ENCODE assay signal across 8 cellular contexts in the genomic region with DNA sequence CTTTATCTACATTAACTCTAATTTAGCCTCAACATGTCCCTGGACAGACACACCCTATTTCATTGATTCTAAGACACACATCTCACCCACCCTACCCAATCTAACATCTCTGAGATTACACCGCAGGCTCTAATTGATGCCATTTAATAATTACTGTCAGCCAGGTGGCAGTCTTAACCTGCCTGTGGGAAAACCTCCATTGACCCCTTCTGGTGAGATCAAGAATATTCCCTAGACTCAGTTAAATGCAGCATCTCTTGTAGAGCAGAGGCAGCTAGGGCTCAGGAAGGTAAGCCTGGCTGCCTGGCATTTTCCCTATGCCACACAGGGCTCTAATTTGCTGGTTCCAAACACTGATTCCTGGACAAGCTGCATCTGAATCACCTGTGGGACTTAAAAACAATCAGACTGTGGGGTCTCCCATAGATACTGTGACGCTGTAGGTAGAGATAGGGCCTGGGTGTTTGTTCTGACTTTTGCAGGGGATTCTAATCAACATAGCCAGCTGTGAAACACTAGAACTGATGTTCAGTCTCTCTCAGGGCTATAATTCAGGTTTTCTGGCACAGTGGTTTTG. TPM values are rescaled to one million over a fixed set of nuclear protein-coding genes. Genes with fewer than 3 reads are reported as not detected.
DNase-seq lines count a peak whose midpoint lies in the region; ATAC-seq lines count a peak whose summit lies in the region.

No MANE protein-coding gene starts in this region.

- H3K27me3 Mint-ChIP-seq in activated naive CD4-positive, alpha-beta T cell treated with anti-CD3 and anti-CD28 coated beads for 36 hours (ENCODE audit: low read depth), result no peaks in the 10 kb centered on the region
- H3K27me3 Mint-ChIP-seq in activated T-helper 17 cell treated with anti-CD3 and anti-CD28 coated beads, Interleukin-2, amount 50 U/mL, for 72 hours, result no peaks in the 10 kb centered on the region
- peaks cover 15% of the 10 kb centered on the region for H3K27me3 Mint-ChIP-seq in activated T-helper 2 cell treated with anti-CD3 and anti-CD28 coated beads, Interferon-gamma antibody, Interleukin-2, Interleukin-4, amounts not matched to agents 10 μg/mL and 5 μg/mL and 100 μg/mL, durations not matched to agents 14 hours and 24 hours and 36 hours (ENCODE audit: low read depth)

- H3K4me1 Mint-ChIP-seq in activated naive CD4-positive, alpha-beta T cell treated with anti-CD3 and anti-CD28 coated beads for 36 hours (ENCODE audit: low read depth), result peaks cover 4% of the 10 kb centered on the region
- no peaks in the 10 kb centered on the region for H3K4me1 Mint-ChIP-seq in activated T-helper 17 cell treated with anti-CD3 and anti-CD28 coated beads, Interleukin-2, amount 50 U/mL, for 72 hours
- H3K4me1 Mint-ChIP-seq in activated T-helper 2 cell treated with anti-CD3 and anti-CD28 coated beads, Interferon-gamma antibody, Interleukin-2, Interleukin-4, amounts not matched to agents 10 μg/mL and 5 μg/mL and 100 μg/mL, durations not matched to agents 14 hours and 24 hours and 36 hours (ENCODE audit: low read depth), result peaks cover 2% of the 10 kb centered on the region

- ATAC-seq in activated T-helper 17 cell treated with anti-CD3 and anti-CD28 coated beads, Interleukin-2, amount 50 U/mL, for 72 hours (replicated peaks), result peak; percentile 31
- ATAC-seq in HG02678 (IDR thresholded peaks at IDR 0.05; ENCODE audit: unreplicated experiment), result no peak

- no peaks in the 10 kb centered on the region for H3K9me3 Mint-ChIP-seq in activated naive CD4-positive, alpha-beta T cell treated with anti-CD3 and anti-CD28 coated beads for 36 hours
- H3K9me3 Mint-ChIP-seq in activated T-helper 17 cell treated with anti-CD3 and anti-CD28 coated beads, Interleukin-2, amount 50 U/mL, for 72 hours, result no peaks in the 10 kb centered on the region
- no peaks in the 10 kb centered on the region for H3K9me3 Mint-ChIP-seq in activated T-helper 2 cell treated with anti-CD3 and anti-CD28 coated beads, Interferon-gamma antibody, Interleukin-2, Interleukin-4, amounts not matched to agents 10 μg/mL and 5 μg/mL and 100 μg/mL, durations not matched to agents 14 hours and 24 hours and 36 hours

- H3K27ac Mint-ChIP-seq in activated naive CD4-positive, alpha-beta T cell treated with anti-CD3 and anti-CD28 coated beads for 36 hours, result no peak overlapping the region
- peak overlapping the region; percentile 4 for H3K27ac Mint-ChIP-seq in activated T-helper 17 cell treated with anti-CD3 and anti-CD28 coated beads, Interleukin-2, amount 50 U/mL, for 72 hours
- no peak overlapping the region for H3K27ac Mint-ChIP-seq in activated T-helper 2 cell treated with anti-CD3 and anti-CD28 coated beads, Interferon-gamma antibody, Interleukin-2, Interleukin-4, amounts not matched to agents 10 μg/mL and 5 μg/mL and 100 μg/mL, durations not matched to agents 14 hours and 24 hours and 36 hours

- no peak overlapping the region for H3K4me3 Mint-ChIP-seq in activated naive CD4-positive, alpha-beta T cell treated with anti-CD3 and anti-CD28 coated beads for 36 hours
- no peak overlapping the region for H3K4me3 Mint-ChIP-seq in activated T-helper 17 cell treated with anti-CD3 and anti-CD28 coated beads, Interleukin-2, amount 50 U/mL, for 72 hours
- H3K4me3 Mint-ChIP-seq in activated T-helper 2 cell treated with anti-CD3 and anti-CD28 coated beads, Interferon-gamma antibody, Interleukin-2, Interleukin-4, amounts not matched to agents 10 μg/mL and 5 μg/mL and 100 μg/mL, durations not matched to agents 14 hours and 24 hours and 36 hours (ENCODE audit: low read depth), result no peak overlapping the region

- intact Hi-C loops in activated naive CD4-positive, alpha-beta T cell treated with anti-CD3 and anti-CD28 coated beads for 36 hours (cut with micrococcal nuclease), result loop anchor here (1.0 kb wide), 4 partner anchors 28 to 225 kb away; partner anchors contain the start of genes FMNL3 and PRPF40B
- intact Hi-C loops in activated T-helper 2 cell treated with anti-CD3 and anti-CD28 coated beads, Interferon-gamma antibody, Interleukin-2, Interleukin-4, amounts not matched to agents 10 μg/mL and 5 μg/mL and 100 μg/mL, durations not matched to agents 14 hours and 24 hours and 36 hours (cut with micrococcal nuclease), result no loop called here

- DNase-seq in activated naive CD4-positive, alpha-beta T cell treated with anti-CD3 and anti-CD28 coated beads for 36 hours, result peak; percentile 29
- DNase-seq in activated naive CD4-positive, alpha-beta T cell treated with anti-CD3 and anti-CD28 coated beads, Interleukin-2, amount 50 U/mL, for 16 hours, result no peak
- peak; percentile 36 for DNase-seq in NCI-H1694 (lab: John Stamatoyannopoulos, UW)
- DNase-seq in lung microvascular endothelial cell (ENCODE audit: low read depth in 2 of 2), result peak; percentile 44 to 45
- no peak for DNase-seq in activated T-helper 2 cell treated with anti-CD3 and anti-CD28 coated beads, Interferon-gamma antibody, Interleukin-2, Interleukin-4, amounts not matched to agents 10 μg/mL and 5 μg/mL and 100 μg/mL, durations not matched to agents 14 hours and 24 hours and 36 hours (ENCODE audit: low spot score)
- no peak for DNase-seq in activated CD4-positive, alpha-beta T cell treated with anti-CD3 and anti-CD28 coated beads, Interleukin-2, amount 50 U/mL, for 1 hour

- CTCF ChIA-PET in activated naive CD4-positive, alpha-beta T cell treated with anti-CD3 and anti-CD28 coated beads for 36 hours (lab: Charles Lee), result interaction anchor here (0.8 to 4.5 kb wide), 16 partner anchors 9 to 296 kb away, joined by 3 to 23 read pairs (median 4); partner anchors contain the start of genes PRPF40B and PRPH

- H3K36me3 Mint-ChIP-seq in activated naive CD4-positive, alpha-beta T cell treated with anti-CD3 and anti-CD28 coated beads for 36 hours (ENCODE audit: low read depth), result peaks cover 3% of the 10 kb centered on the region
- H3K36me3 Mint-ChIP-seq in activated T-helper 17 cell treated with anti-CD3 and anti-CD28 coated beads, Interleukin-2, amount 50 U/mL, for 72 hours (ENCODE audit: low read depth), result peaks cover 14% of the 10 kb centered on the region
- peaks cover 5% of the 10 kb centered on the region for H3K36me3 Mint-ChIP-seq in activated T-helper 2 cell treated with anti-CD3 and anti-CD28 coated beads, Interferon-gamma antibody, Interleukin-2, Interleukin-4, amounts not matched to agents 10 μg/mL and 5 μg/mL and 100 μg/mL, durations not matched to agents 14 hours and 24 hours and 36 hours (ENCODE audit: low read depth)

RNA-seq across cellular contexts. Expression of gene MCRS1, which starts 14.3 kb away (rescaled TPM):
- total RNA-seq in activated naive CD4-positive, alpha-beta T cell treated with anti-CD3 and anti-CD28 coated beads for 36 hours, result 10 to 100 TPM; 49.8 to 52.7 TPM
- total RNA-seq in activated T-helper 17 cell treated with anti-CD3 and anti-CD28 coated beads, Interleukin-2, amount 50 U/mL, for 72 hours, result 10 to 100 TPM; 31.6 to 54.8 TPM
- total RNA-seq in lung microvascular endothelial cell, result 42.9 and 44.2 TPM in 2 replicates
- total RNA-seq in activated T-helper 2 cell treated with anti-CD3 and anti-CD28 coated beads, Interferon-gamma antibody, Interleukin-2, Interleukin-4, amounts not matched to agents 10 μg/mL and 5 μg/mL and 100 μg/mL, durations not matched to agents 14 hours and 24 hours and 36 hours, result 67.9 and 73.0 TPM in 2 replicates

RNA-seq across cellular contexts. Expression of gene KCNH3, which starts 14.8 kb away (rescaled TPM):
- under 1 TPM; 0.57 to 0.91 TPM for total RNA-seq in activated naive CD4-positive, alpha-beta T cell treated with anti-CD3 and anti-CD28 coated beads for 36 hours
- 1 to 10 TPM; 1.1 to 1.3 TPM for total RNA-seq in activated T-helper 17 cell treated with anti-CD3 and anti-CD28 coated beads, Interleukin-2, amount 50 U/mL, for 72 hours
- total RNA-seq in lung microvascular endothelial cell, result under 0.01 TPM in 1 of 2 replicates, not detected in the other
- 2.1 and 2.9 TPM in 2 replicates for total RNA-seq in activated T-helper 2 cell treated with anti-CD3 and anti-CD28 coated beads, Interferon-gamma antibody, Interleukin-2, Interleukin-4, amounts not matched to agents 10 μg/mL and 5 μg/mL and 100 μg/mL, durations not matched to agents 14 hours and 24 hours and 36 hours

RNA-seq across cellular contexts. Expression of gene FAM186B, which starts 51.8 kb away (rescaled TPM):
- under 1 TPM in 1 of 2 experiments, not detected in 1; 0.12 TPM for total RNA-seq in activated naive CD4-positive, alpha-beta T cell treated with anti-CD3 and anti-CD28 coated beads for 36 hours
- under 1 TPM in 1 of 2 donors, not detected in 1; 0.11 TPM for total RNA-seq in activated T-helper 17 cell treated with anti-CD3 and anti-CD28 coated beads, Interleukin-2, amount 50 U/mL, for 72 hours
- total RNA-seq in lung microvascular endothelial cell, result under 0.01 and 0.22 TPM in 2 replicates
- total RNA-seq in activated T-helper 2 cell treated with anti-CD3 and anti-CD28 coated beads, Interferon-gamma antibody, Interleukin-2, Interleukin-4, amounts not matched to agents 10 μg/mL and 5 μg/mL and 100 μg/mL, durations not matched to agents 14 hours and 24 hours and 36 hours, result 0.30 and 0.37 TPM in 2 replicates

Comparison
In these comparisons a context has a peak if more than half of its experiments do, and no peak if none do; other contexts are left out.
1. DNase-seq: peak in activated naive CD4-positive, alpha-beta T cell treated with anti-CD3 and anti-CD28 coated beads for 36 hours (single experiment), NCI-H1694 (single experiment) and lung microvascular endothelial cell (2 of 2); none in activated naive CD4-positive, alpha-beta T cell treated with anti-CD3 and anti-CD28 coated beads, Interleukin-2, amount 50 U/mL, for 16 hours (single experiment), activated T-helper 2 cell treated with anti-CD3 and anti-CD28 coated beads, Interferon-gamma antibody, Interleukin-2, Interleukin-4, amounts not matched to agents 10 μg/mL and 5 μg/mL and 100 μg/mL, durations not matched to agents 14 hours and 24 hours and 36 hours (single experiment) and activated CD4-positive, alpha-beta T cell treated with anti-CD3 and anti-CD28 coated beads, Interleukin-2, amount 50 U/mL, for 1 hour (single experiment).